In genomic region chr11:65762169-65762568, GRCh38 we compare ENCODE assay signal across 10 cellular contexts. TPM values are rescaled to one million over a fixed set of nuclear protein-coding genes. Genes with fewer than 3 reads are reported as not detected.
"Had no signal": no experiment of that assay in that cellular context is flagged by ENCODE, and none has a peak within 500 bp of the region (broad histone marks: within the 10 kb centered on the region; RNA-seq: fewer than 3 reads in every experiment).

No MANE protein-coding gene starts in this region.

RNA-seq across cellular contexts. Expression of gene OVOL1, which starts 24.7 kb away (rescaled TPM):
- total RNA-seq: left cardiac atrium; left ventricle myocardium inferior; left ventricle myocardium superior; lung microvascular endothelial cell; mesenteric fat pad; mononuclear cell; myocyte; naive thymus-derived CD4-positive, alpha-beta T cell had no signal
- polyA plus RNA-seq: immature natural killer cell; liver; naive thymus-derived CD4-positive, alpha-beta T cell had no signal
